In the genomic region with DNA sequence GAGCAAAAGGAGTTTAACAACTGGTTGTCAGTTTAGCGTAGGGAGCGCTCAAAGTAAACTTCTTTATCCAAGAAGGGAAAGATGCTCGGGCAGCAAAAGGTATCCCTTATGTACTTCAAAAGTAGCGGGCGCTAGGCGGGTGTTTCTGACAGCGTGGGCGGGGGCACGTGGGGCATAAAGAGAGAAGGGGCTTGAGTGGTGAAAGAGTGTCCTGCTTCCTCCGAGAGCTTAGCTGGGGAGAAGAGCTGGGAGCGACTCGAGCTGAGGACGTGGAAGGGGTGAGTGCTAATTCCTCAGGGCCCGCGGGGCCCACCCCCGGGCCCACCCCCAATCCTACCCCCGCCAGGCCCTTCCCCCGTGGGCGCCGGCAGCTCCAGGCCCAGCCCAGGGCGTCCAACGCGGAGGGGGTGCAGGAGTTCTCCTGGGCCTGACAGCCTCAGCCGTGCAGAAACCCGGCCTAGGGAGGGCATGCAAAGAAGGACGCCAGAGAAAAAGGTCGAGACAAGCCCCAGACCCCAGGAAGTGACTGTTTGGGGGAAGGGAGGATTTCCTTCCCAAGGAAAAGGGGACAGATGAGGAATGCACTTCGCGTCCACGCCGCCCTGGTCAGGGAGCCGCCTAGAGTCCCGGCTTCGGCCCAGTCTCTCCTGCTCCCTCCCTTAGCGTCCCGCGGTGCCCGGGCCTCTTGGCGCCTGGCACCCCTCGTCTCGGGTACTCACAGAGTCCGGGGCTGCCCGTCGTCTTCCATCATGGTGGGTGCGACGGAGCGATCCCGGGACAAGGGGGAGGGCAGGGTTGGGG, we compare ENCODE assay signal across 8 cellular contexts. TPM values are rescaled to one million over a fixed set of nuclear protein-coding genes. Genes with fewer than 3 reads are reported as not detected.
DNase-seq lines count a peak whose midpoint lies in the region; ATAC-seq, FAIRE-seq and TF ChIP-seq lines count a peak whose summit lies in the region.

No MANE protein-coding gene starts in this region.

- no TSS peak for BruUV-seq in GM12878 (replicated peaks; lab: Mats Ljungman, UMichigan)

- H3K36me3 ChIP-seq in GM12878 (ENCODE audit: control insufficient read depth in 2 of 2, insufficient read depth in 2 of 2, low read length in 1 of 2) (no peaks in the 10 kb centered on the region), iPS-20b (ENCODE audit: insufficient read depth, low read depth, low read length) (peaks cover 24% of the 10 kb centered on the region), spleen (peaks cover 0 to 12% (median 0%) of the 10 kb centered on the region in 6 donors)

- no peak for TF ChIP-seq EP300 in GM12878 (IDR thresholded peaks at IDR 0.05; ENCODE audit: borderline replicate concordance in 1 of 2, control insufficient read depth in 1 of 2, low read depth in 2 of 2, low read length in 2 of 2)

- peak overlapping the region; percentile 99 for H3K9ac ChIP-seq in GM12878 (ENCODE audit: control insufficient read depth, insufficient read depth, low read length)
- peak overlapping the region; percentile 99 for H3K9ac ChIP-seq in iPS-20b (ENCODE audit: low read depth, low read length)

- peak; percentile 62 for FAIRE-seq in GM12878 (lab: Jason Lieb, UNC)

- peaks cover 7% of the 10 kb centered on the region; the same call in 1 of the 2 replicates for H3K4me1 ChIP-seq in GM12878 (ENCODE audit: control insufficient read depth, insufficient read depth, low read length)
- H3K4me1 ChIP-seq in iPS-20b (ENCODE audit: insufficient read depth, low read length), result peaks cover 17% of the 10 kb centered on the region
- H3K4me1 ChIP-seq in spleen, result peaks cover 50 to 63% (median 57%) of the 10 kb centered on the region in 6 donors

- in situ Hi-C loops in GM12878 (cut with MboI), result no loop called here

- H4K20me1 ChIP-seq in GM12878 (ENCODE audit: control insufficient read depth, insufficient read depth), result peaks cover 4% of the 10 kb centered on the region; the same call in 1 of the 2 replicates

- H3K79me2 ChIP-seq in GM12878 (ENCODE audit: control insufficient read depth, insufficient read depth, low read length), result peaks cover 66% of the 10 kb centered on the region

- under 1% methylated on average over 45 of the region's 48 CpGs for WGBS in GM12878 (ENCODE audit: insufficient coverage, insufficient replicate concordance, low lambda C conversion rate, missing lambda C conversion rate)
- WGBS in spleen, 5 donors, result 0 to 1% (median 0%) methylated on average over 30 to 48 of the region's 48 CpGs

- H3K27ac ChIP-seq in GM12878 (ENCODE audit: control insufficient read depth, insufficient read depth), result peak overlapping the region; percentile 97
- H3K27ac ChIP-seq in iPS-20b (ENCODE audit: low read length), result peak overlapping the region; percentile 15
- peak overlapping the region; percentile 95 to 99 (median 96) for H3K27ac ChIP-seq in spleen

- CTCF ChIA-PET in GM12878 (lab: Yijun Ruan, JAX), result interaction anchor here (0.6 to 2.8 kb wide), 5 partner anchors 8 to 200 kb away, joined by 3 to 12 read pairs (median 4); a partner anchor contains a TSS

- ATAC-seq in HG03439 (IDR thresholded peaks at IDR 0.05; ENCODE audit: unreplicated experiment), result peak; percentile 10
- ATAC-seq in GM12878, result peak; percentile 41

- peak; percentile 56 for TF ChIP-seq POLR2A in GM12878 (IDR thresholded peaks at IDR 0.05; ENCODE audit: low read depth, low read length)
- no peak for TF ChIP-seq POLR2A in spleen (IDR thresholded peaks at IDR 0.05)

- RAD21 ChIA-PET in GM12878 (lab: Charles Lee; ENCODE audit: unreplicated experiment), result interaction anchor here (0.9 kb wide), 1 partner anchor 106 kb away, joined by 3 read pairs; no protein-coding TSS in a partner anchor

- no peaks in the 10 kb centered on the region for H3K27me3 ChIP-seq in GM12878 (replicated peaks in 1 of 2; ENCODE audit: control insufficient read depth in 2 of 2, insufficient read depth in 2 of 2, low read length in 1 of 2)
- H3K27me3 ChIP-seq in iPS-20b (ENCODE audit: insufficient read depth, low read length), result no peaks in the 10 kb centered on the region
- no peaks in the 10 kb centered on the region for H3K27me3 ChIP-seq in spleen (replicated peaks in 1 of 7)

- DNase-seq in NCI-H748 (lab: John Stamatoyannopoulos, UW; ENCODE audit: unreplicated experiment), result peak; percentile 37
- no peak for DNase-seq in NCI-H748 treated with DMSO at 0.1 percent for 48 hours (lab: John Stamatoyannopoulos, UW)
- peak; percentile 32 for DNase-seq in T-helper 9 cell
- DNase-seq in GM12878 (ENCODE audit: low read depth, low spot score), result no peak
- DNase-seq in spleen, result peak; percentile 90
- no peak for DNase-seq in NCI-H524 treated with DMSO at 0.1 percent for 48 hours (lab: John Stamatoyannopoulos, UW)

- SMC1A ChIA-PET in GM12878 (lab: Charles Lee; ENCODE audit: uncharacterized antibody, unreplicated experiment), result interaction anchor here (0.7 to 7.1 kb wide), 6 partner anchors 12 to 841 kb away, joined by 3 to 59 read pairs (median 4); a partner anchor contains a TSS

- H3K9me3 ChIP-seq in GM12878 (replicated peaks; ENCODE audit: control insufficient read depth, insufficient read depth, low read length) (no peaks in the 10 kb centered on the region; the same call in 2 of the 3 replicates), iPS-20b (ENCODE audit: insufficient read depth, low read depth, low read length) (peaks cover 6% of the 10 kb centered on the region), spleen (no peaks in the 10 kb centered on the region)

- H3K4me3 ChIP-seq in GM12878 (peak overlapping the region; percentile 83), iPS-20b (ENCODE audit: low read length) (peak overlapping the region; percentile 87), spleen (peak overlapping the region; percentile 73 to 97 (median 96))

- peak overlapping the region; percentile 56 for H3K4me2 ChIP-seq in GM12878 (ENCODE audit: control insufficient read depth, insufficient read depth)

- peak overlapping the region; percentile 35 for H2AFZ ChIP-seq in GM12878 (ENCODE audit: control insufficient read depth, low read depth, low read length)

- POLR2A ChIA-PET in GM12878 (lab: Charles Lee), result interaction anchor here (0.6 to 1.7 kb wide), 6 partner anchors 53 to 90 kb away, joined by 3 to 8 read pairs (median 5); a partner anchor contains a TSS

- TF ChIP-seq CTCF in GM12878 (IDR thresholded peaks at IDR 0.05 in 2 of 3, conservative IDR thresholded peaks at IDR 0.05 in 1 of 3; ENCODE audit: control insufficient read depth in 2 of 3, extremely low read depth in 1 of 3, insufficient read depth in 1 of 3, low read depth in 3 of 3, low read length in 3 of 3) (no peak), spleen (IDR thresholded peaks at IDR 0.05 in 8 of 11, conservative IDR thresholded peaks at IDR 0.05 in 3 of 11) (no peak)

- TF ChIP-seq RAD21 in GM12878 (IDR thresholded peaks at IDR 0.05; ENCODE audit: insufficient read depth, low read depth, low read length), result no peak

- intact Hi-C loops in GM12878 (cut with micrococcal nuclease; ENCODE audit: unreplicated experiment), result loop anchor here (2.0 to 10.0 kb wide), 4 partner anchors 53 to 521 kb away; a partner anchor contains a TSS
- intact Hi-C loops in spleen (cut with DNase I; ENCODE audit: low total_unique reads), result no loop called here

RNA-seq across cellular contexts. Expression of a gene that starts 0.8 kb away (rescaled TPM):
- total RNA-seq in GM12878 (2013; cell fraction: nucleolus; rRNA removed), result 330 and 333 TPM in 2 replicates
- total RNA-seq in GM12878 (2014; rRNA removed) (34.6 and 45.9 TPM in 2 replicates), GM12878 (2014; rRNA removed; fragmentation: Illumina TruSeq; extraction: Trizol) (57.4 and 63.4 TPM in 2 replicates), GM12878 (2021) (132 and 143 TPM in 2 replicates), spleen (100 to 1,000 TPM in 6 of 7 donors, 10 to 100 TPM in 1; 83.3 to 126 (median 115) TPM)
- polyA plus RNA-seq in GM12878 (2011; ENCODE audit: low read depth), result 105 TPM
- polyA plus RNA-seq in GM12878 (2011; rRNA removed) (159 and 241 TPM in 2 replicates), GM12878 (2014; fragmentation: Illumina TruSeq; extraction: Trizol) (133 and 163 TPM in 2 replicates), GM12878 (2014; fragmentation: Nextera tagmentation; extraction: Ambion mirVana) (10 to 100 TPM; 26.0 to 68.2 TPM), GM12878 (2014; rRNA removed) (87.8 and 91.7 TPM in 2 replicates), GM12878 (2016; fragmentation: Nextera tagmentation; extraction: Ambion mirVana) (10 to 100 TPM; 29.0 to 34.9 TPM), spleen (10 to 100 TPM; 54.1 to 81.5 (median 80.7) TPM)
- polyA plus RNA-seq in GM12878 (2011; cell fraction: cytosol; rRNA removed), result 49.4 and 62.0 TPM in 2 replicates
- 303 and 378 TPM in 2 replicates for polyA plus RNA-seq in GM12878 (2011; cell fraction: nucleus; rRNA removed)
- polyA plus RNA-seq in GM12878 (2012), result 116 and 138 TPM in 2 replicates
- polyA minus RNA-seq in GM12878 (2011; rRNA and poly(A)+ RNA removed), result 61.0 and 95.1 TPM in 2 replicates
- 36.2 and 36.9 TPM in 2 replicates for polyA minus RNA-seq in GM12878 (2011; cell fraction: cytosol; rRNA and poly(A)+ RNA removed)
- polyA minus RNA-seq in GM12878 (2011; cell fraction: nucleus; rRNA and poly(A)+ RNA removed), result 58.6 and 76.9 TPM in 2 replicates

RNA-seq across cellular contexts. Expression of a gene that starts 53.4 kb away (rescaled TPM):
- total RNA-seq in GM12878 (2013; cell fraction: nucleolus; rRNA removed), result 17.2 and 20.2 TPM in 2 replicates
- total RNA-seq in GM12878 (2014; rRNA removed) (97.4 and 102 TPM in 2 replicates), GM12878 (2014; rRNA removed; fragmentation: Illumina TruSeq; extraction: Trizol) (124 and 131 TPM in 2 replicates), GM12878 (2021) (114 and 128 TPM in 2 replicates), spleen (10 to 100 TPM; 29.1 to 74.1 (median 38.9) TPM)
- 113 TPM for polyA plus RNA-seq in GM12878 (2011; ENCODE audit: low read depth)
- polyA plus RNA-seq in GM12878 (2011; rRNA removed) (186 and 284 TPM in 2 replicates), GM12878 (2014; fragmentation: Illumina TruSeq; extraction: Trizol) (193 and 226 TPM in 2 replicates), GM12878 (2014; fragmentation: Nextera tagmentation; extraction: Ambion mirVana) (100 to 1,000 TPM in 1 of 2 experiments, 10 to 100 TPM in 1; 72.8 to 134 TPM), GM12878 (2014; rRNA removed) (134 and 157 TPM in 2 replicates), GM12878 (2016; fragmentation: Nextera tagmentation; extraction: Ambion mirVana) (100 to 1,000 TPM; 116 to 123 TPM), spleen (100 to 1,000 TPM in 1 of 3 donors, 10 to 100 TPM in 2; 52.7 to 127 (median 92.9) TPM)
- polyA plus RNA-seq in GM12878 (2011; cell fraction: cytosol; rRNA removed), result 71.0 and 87.2 TPM in 2 replicates
- polyA plus RNA-seq in GM12878 (2011; cell fraction: nucleus; rRNA removed), result 39.4 and 46.2 TPM in 2 replicates
- polyA plus RNA-seq in GM12878 (2012), result 162 and 180 TPM in 2 replicates
- polyA minus RNA-seq in GM12878 (2011; rRNA and poly(A)+ RNA removed), result 38.0 and 39.4 TPM in 2 replicates
- 34.1 and 34.9 TPM in 2 replicates for polyA minus RNA-seq in GM12878 (2011; cell fraction: cytosol; rRNA and poly(A)+ RNA removed)
- 8.6 and 10.7 TPM in 2 replicates for polyA minus RNA-seq in GM12878 (2011; cell fraction: nucleus; rRNA and poly(A)+ RNA removed)

RNA-seq across cellular contexts. Expression of a gene that starts 55.3 kb away (rescaled TPM):
- 4.6 and 4.7 TPM in 2 replicates for total RNA-seq in GM12878 (2013; cell fraction: nucleolus; rRNA removed)
- total RNA-seq in GM12878 (2014; rRNA removed) (3.3 and 4.1 TPM in 2 replicates), GM12878 (2014; rRNA removed; fragmentation: Illumina TruSeq; extraction: Trizol) (2.3 and 2.5 TPM in 2 replicates), GM12878 (2021) (11.1 and 11.4 TPM in 2 replicates), spleen (10 to 100 TPM; 15.1 to 36.0 (median 18.3) TPM)
- 1.6 TPM for polyA plus RNA-seq in GM12878 (2011; ENCODE audit: low read depth)
- polyA plus RNA-seq in GM12878 (2011; rRNA removed) (0.56 and 0.71 TPM in 2 replicates), GM12878 (2014; fragmentation: Illumina TruSeq; extraction: Trizol) (4.7 and 7.1 TPM in 2 replicates), GM12878 (2014; fragmentation: Nextera tagmentation; extraction: Ambion mirVana) (1 to 10 TPM; 1.8 to 2.7 TPM), GM12878 (2014; rRNA removed) (4.6 and 5.4 TPM in 2 replicates), GM12878 (2016; fragmentation: Nextera tagmentation; extraction: Ambion mirVana) (10 to 100 TPM; 13.9 to 14.1 TPM), spleen (1 to 10 TPM; 2.1 to 7.2 (median 3.5) TPM)
- polyA plus RNA-seq in GM12878 (2011; cell fraction: cytosol; rRNA removed), result 1.6 and 2.3 TPM in 2 replicates
- polyA plus RNA-seq in GM12878 (2011; cell fraction: nucleus; rRNA removed), result 2.7 and 4.6 TPM in 2 replicates
- polyA plus RNA-seq in GM12878 (2012), result 2.3 and 2.7 TPM in 2 replicates
- 0.59 and 0.98 TPM in 2 replicates for polyA minus RNA-seq in GM12878 (2011; rRNA and poly(A)+ RNA removed)
- polyA minus RNA-seq in GM12878 (2011; cell fraction: cytosol; rRNA and poly(A)+ RNA removed), result 2.5 and 2.7 TPM in 2 replicates
- 1.7 and 2.4 TPM in 2 replicates for polyA minus RNA-seq in GM12878 (2011; cell fraction: nucleus; rRNA and poly(A)+ RNA removed)

Comparison
In these comparisons a context has a peak if more than half of its experiments do, and no peak if none do; other contexts are left out.
1. DNase-seq: peak in NCI-H748 (single experiment), T-helper 9 cell (single experiment) and spleen (single experiment); none in NCI-H748 treated with DMSO at 0.1 percent for 48 hours (single experiment), GM12878 (single experiment) and NCI-H524 treated with DMSO at 0.1 percent for 48 hours (single experiment).
2. H3K27ac ChIP-seq: peak in every context shown above with its lines; median percentile 97 in GM12878; 96 in spleen; 15 in iPS-20b.
3. Peak in every context shown above with its lines, with median percentiles within 50 percentile points of each other: H3K4me3 ChIP-seq.